In genomic region chr4:61447918-61448317, GRCh38 we compare ENCODE assay signal across 27 cellular contexts.
"Had no signal": no experiment of that assay in that cellular context is flagged by ENCODE, and none has a peak within 500 bp of the region (broad histone marks: within the 10 kb centered on the region; RNA-seq: fewer than 3 reads in every experiment).

No MANE protein-coding gene starts in this region.

- H3K79me2 ChIP-seq: hepatocyte, parathyroid adenoma had no signal

- H3K4me2 ChIP-seq: hepatocyte had no signal

- H3K9ac ChIP-seq: parathyroid adenoma had no signal

- H3K4me1 Mint-ChIP-seq: memory B cell; naive thymus-derived CD8-positive, alpha-beta T cell; stimulated activated naive B cell treated with anti-CD40 and anti-IgM and Interleukin-4, amounts not matched to agents 10 μg/mL and 1 μg/mL and 100 μg/mL, for 72 hours had no signal

- H3K27ac ChIP-seq: heart right ventricle, hepatocyte, left ventricle myocardium inferior, parathyroid adenoma, prostate gland, skin epidermis, stomach, testis, thyroid gland, upper lobe of right lung had no signal

- H3K4me3 ChIP-seq: heart right ventricle, hepatocyte, left ventricle myocardium inferior, lung, prostate gland, skin epidermis, stomach, testis, thyroid gland, upper lobe of right lung had no signal

- H3K9me3 ChIP-seq: heart right ventricle, left ventricle myocardium inferior, prostate gland, stomach, testis, thyroid gland, upper lobe of right lung had no signal

- H2AFZ ChIP-seq: hepatocyte, parathyroid adenoma had no signal

- H3K27me3 ChIP-seq: heart right ventricle, hepatocyte, stomach, testis, thyroid gland, upper lobe of right lung had no signal

- DNase-seq: heart right ventricle; islet precursor cell; left ventricle myocardium inferior; naive thymus-derived CD8-positive, alpha-beta T cell; nucleus accumbens; retina; right cardiac atrium; stimulated activated CD4-positive, alpha-beta T cell treated with anti-CD3 and anti-CD28 coated beads, Interleukin-12 subunit alpha, Interleukin-12 subunit beta, amount 100 ng/mL, for 4 hours; stimulated activated CD4-positive, alpha-beta T cell treated with anti-CD3 and anti-CD28 coated beads, Interleukin-15, amount 100 ng/mL, for 24 hours; stimulated activated CD4-positive, alpha-beta T cell treated with anti-CD3 and anti-CD28 coated beads, Interleukin-2, amount 100 ng/mL, for 24 hours; stimulated activated CD4-positive, alpha-beta T cell treated with anti-CD3 and anti-CD28 coated beads, Interleukin-4, amount 100 ng/mL, for 1 hour; stimulated activated naive B cell treated with anti-CD40 and anti-IgM and Interleukin-4, amounts not matched to agents 10 μg/mL and 1 μg/mL and 100 μg/mL, for 72 hours; stimulated activated naive CD8-positive, alpha-beta T cell treated with anti-CD3 and anti-CD28 coated beads, Interleukin-15, Interleukin-2, amounts not matched to agents 100 U/mL and 50 U/mL, for 24 hours; stomach; testis; thyroid gland; trophoblast cell; upper lobe of right lung had no signal

- H3K36me3 Mint-ChIP-seq: memory B cell; naive thymus-derived CD8-positive, alpha-beta T cell; stimulated activated naive B cell treated with anti-CD40 and anti-IgM and Interleukin-4, amounts not matched to agents 10 μg/mL and 1 μg/mL and 100 μg/mL, for 72 hours had no signal

- H3K4me3 Mint-ChIP-seq: memory B cell; naive thymus-derived CD8-positive, alpha-beta T cell; nephron; neural crest cell; stimulated activated naive B cell treated with anti-CD40 and anti-IgM and Interleukin-4, amounts not matched to agents 10 μg/mL and 1 μg/mL and 100 μg/mL, for 72 hours had no signal

- H3K27me3 Mint-ChIP-seq: memory B cell; naive thymus-derived CD8-positive, alpha-beta T cell; stimulated activated naive B cell treated with anti-CD40 and anti-IgM and Interleukin-4, amounts not matched to agents 10 μg/mL and 1 μg/mL and 100 μg/mL, for 72 hours had no signal

- H3K9me3 Mint-ChIP-seq: nephron; neural crest cell; stimulated activated naive B cell treated with anti-CD40 and anti-IgM and Interleukin-4, amounts not matched to agents 10 μg/mL and 1 μg/mL and 100 μg/mL, for 72 hours had no signal

- H3K36me3 ChIP-seq: heart right ventricle, left ventricle myocardium inferior, prostate gland, stomach, thyroid gland, upper lobe of right lung had no signal

- ATAC-seq: heart right ventricle; naive thymus-derived CD8-positive, alpha-beta T cell; right cardiac atrium; sciatic nerve; stimulated activated naive B cell treated with anti-CD40 and anti-IgM and Interleukin-4, amounts not matched to agents 10 μg/mL and 1 μg/mL and 100 μg/mL, for 72 hours; stimulated activated naive CD8-positive, alpha-beta T cell treated with anti-CD3 and anti-CD28 coated beads, Interleukin-15, Interleukin-2, amounts not matched to agents 100 U/mL and 50 U/mL, for 24 hours; upper lobe of right lung had no signal

- H3K27ac Mint-ChIP-seq: memory B cell; naive thymus-derived CD8-positive, alpha-beta T cell; nephron; stimulated activated naive B cell treated with anti-CD40 and anti-IgM and Interleukin-4, amounts not matched to agents 10 μg/mL and 1 μg/mL and 100 μg/mL, for 72 hours had no signal

- H3K4me1 ChIP-seq: heart right ventricle, parathyroid adenoma, prostate gland, thyroid gland, upper lobe of right lung had no signal
